In genomic region chr19:45420871-45421270, GRCh38 we compare ENCODE assay signal across 19 cellular contexts.
DNase-seq lines count a peak whose midpoint lies in the region; ATAC-seq and TF ChIP-seq lines count a peak whose summit lies in the region.
"Had no signal": no experiment of that assay in that cellular context is flagged by ENCODE, and none has a peak within 500 bp of the region (broad histone marks: within the 10 kb centered on the region; RNA-seq: fewer than 3 reads in every experiment).

No MANE protein-coding gene starts in this region.

- CTCF ChIA-PET in RWPE1 (lab: Yijun Ruan, JAX) = no interaction called here

- TF ChIP-seq CTCF in RWPE1 (conservative IDR thresholded peaks at IDR 0.05; ENCODE audit: low read depth) = no peak

- H3K4me1 Mint-ChIP-seq in activated naive CD8-positive, alpha-beta T cell (ENCODE audit: low read depth) = peaks cover 47% of the 10 kb centered on the region
- H3K4me1 Mint-ChIP-seq in activated naive CD8-positive, alpha-beta T cell treated with anti-CD3 and anti-CD28 coated beads, Interleukin-2, amount 50 U/mL, for 24 hours = peaks cover 57% of the 10 kb centered on the region
- peaks cover 37% of the 10 kb centered on the region for H3K4me1 Mint-ChIP-seq in central memory CD8-positive, alpha-beta T cell
- H3K4me1 Mint-ChIP-seq in stimulated activated naive B cell treated with anti-CD40 and anti-IgM and Interleukin-4, amounts not matched to agents 10 μg/mL and 1 μg/mL and 100 μg/mL, for 72 hours = peaks cover 50 to 73% of the 10 kb centered on the region in 2 donors

- no peaks in the 10 kb centered on the region for H3K9me3 Mint-ChIP-seq in activated naive CD8-positive, alpha-beta T cell (ENCODE audit: low read depth)
- H3K9me3 Mint-ChIP-seq in activated naive CD8-positive, alpha-beta T cell treated with anti-CD3 and anti-CD28 coated beads, Interleukin-2, amount 50 U/mL, for 24 hours = no peaks in the 10 kb centered on the region
- no peaks in the 10 kb centered on the region for H3K9me3 Mint-ChIP-seq in central memory CD8-positive, alpha-beta T cell
- no peaks in the 10 kb centered on the region for H3K9me3 Mint-ChIP-seq in stimulated activated naive B cell treated with anti-CD40 and anti-IgM and Interleukin-4, amounts not matched to agents 10 μg/mL and 1 μg/mL and 100 μg/mL, for 72 hours
- H3K9me3 Mint-ChIP-seq: CD4-positive, CD25-positive, alpha-beta regulatory T cell; T-helper 1 cell treated with Interleukin-12 subunit alpha and Interleukin-12 subunit beta and Interleukin-4 antibody, amounts not matched to agents 30 μg/mL and 1 μg/mL, for 36 hours had no signal

- no peak overlapping the region for H3K27ac Mint-ChIP-seq in activated naive CD8-positive, alpha-beta T cell
- H3K27ac Mint-ChIP-seq in activated naive CD8-positive, alpha-beta T cell treated with anti-CD3 and anti-CD28 coated beads, Interleukin-2, amount 50 U/mL, for 24 hours = no peak overlapping the region
- H3K27ac Mint-ChIP-seq in central memory CD8-positive, alpha-beta T cell (ENCODE audit: low read depth) = peak overlapping the region; percentile 53
- H3K27ac Mint-ChIP-seq in stimulated activated naive B cell treated with anti-CD40 and anti-IgM and Interleukin-4, amounts not matched to agents 10 μg/mL and 1 μg/mL and 100 μg/mL, for 72 hours = peak overlapping the region; percentile 65

- H3K4me3 Mint-ChIP-seq in activated naive CD8-positive, alpha-beta T cell = peak overlapping the region; percentile 42
- no peak overlapping the region for H3K4me3 Mint-ChIP-seq in activated naive CD8-positive, alpha-beta T cell treated with anti-CD3 and anti-CD28 coated beads, Interleukin-2, amount 50 U/mL, for 24 hours
- peak overlapping the region; percentile 36 for H3K4me3 Mint-ChIP-seq in central memory CD8-positive, alpha-beta T cell
- H3K4me3 Mint-ChIP-seq in stimulated activated naive B cell treated with anti-CD40 and anti-IgM and Interleukin-4, amounts not matched to agents 10 μg/mL and 1 μg/mL and 100 μg/mL, for 72 hours = peak overlapping the region; percentile 5 to 40
- H3K4me3 Mint-ChIP-seq: T-helper 1 cell treated with Interleukin-12 subunit alpha and Interleukin-12 subunit beta and Interleukin-4 antibody, amounts not matched to agents 30 μg/mL and 1 μg/mL, for 36 hours had no signal

- H3K36me3 Mint-ChIP-seq in activated naive CD8-positive, alpha-beta T cell = peaks cover 4% of the 10 kb centered on the region
- H3K36me3 Mint-ChIP-seq in activated naive CD8-positive, alpha-beta T cell treated with anti-CD3 and anti-CD28 coated beads, Interleukin-2, amount 50 U/mL, for 24 hours (ENCODE audit: low read depth) = peaks cover 9% of the 10 kb centered on the region
- H3K36me3 Mint-ChIP-seq in central memory CD8-positive, alpha-beta T cell (ENCODE audit: insufficient read depth) = peaks cover 25% of the 10 kb centered on the region
- H3K36me3 Mint-ChIP-seq in stimulated activated naive B cell treated with anti-CD40 and anti-IgM and Interleukin-4, amounts not matched to agents 10 μg/mL and 1 μg/mL and 100 μg/mL, for 72 hours = peaks cover 39 to 48% of the 10 kb centered on the region in 2 donors

- no peak for DNase-seq in activated naive CD8-positive, alpha-beta T cell treated with anti-CD3 and anti-CD28 coated beads, Interleukin-2, amount 50 U/mL, for 24 hours
- DNase-seq in RWPE1 (ENCODE audit: low spot score) (no peak), GDM1 (lab: John Stamatoyannopoulos, UW) (no peak)
- DNase-seq in central memory CD8-positive, alpha-beta T cell (ENCODE audit: low spot score in 2 of 2) = no peak
- no peak for DNase-seq in stimulated activated naive B cell treated with anti-CD40 and anti-IgM and Interleukin-4, amounts not matched to agents 10 μg/mL and 1 μg/mL and 100 μg/mL, for 72 hours
- DNase-seq in activated T-cell treated with anti-CD3 and anti-CD28 coated beads, Interleukin-2, amount 50 U/mL, for 48 hours = no peak
- DNase-seq: aorta; CD4-positive, CD25-positive, alpha-beta regulatory T cell; DMS153; effector CD8-positive, alpha-beta T cell; esophagus squamous epithelium; GF-D8; KG1; NCI-H187 treated with DMSO at 0.1 percent for 48 hours; Right ventricle myocardium superior had no signal

- no peaks in the 10 kb centered on the region for H3K27me3 Mint-ChIP-seq in activated naive CD8-positive, alpha-beta T cell
- no peaks in the 10 kb centered on the region for H3K27me3 Mint-ChIP-seq in activated naive CD8-positive, alpha-beta T cell treated with anti-CD3 and anti-CD28 coated beads, Interleukin-2, amount 50 U/mL, for 24 hours
- no peaks in the 10 kb centered on the region for H3K27me3 Mint-ChIP-seq in central memory CD8-positive, alpha-beta T cell
- H3K27me3 Mint-ChIP-seq in stimulated activated naive B cell treated with anti-CD40 and anti-IgM and Interleukin-4, amounts not matched to agents 10 μg/mL and 1 μg/mL and 100 μg/mL, for 72 hours = no peaks in the 10 kb centered on the region
- H3K27me3 Mint-ChIP-seq: CD4-positive, CD25-positive, alpha-beta regulatory T cell had no signal

- POLR2A ChIA-PET in RWPE1 (lab: Yijun Ruan, JAX; ENCODE audit: low non-redundant PET) = no interaction called here

- no peak for ATAC-seq in activated naive CD8-positive, alpha-beta T cell treated with anti-CD3 and anti-CD28 coated beads, Interleukin-2, amount 50 U/mL, for 24 hours
- ATAC-seq in central memory CD8-positive, alpha-beta T cell (replicated peaks; ENCODE audit: extremely low read depth, poor library complexity, severe bottlenecking) = no peak
- ATAC-seq in stimulated activated naive B cell treated with anti-CD40 and anti-IgM and Interleukin-4, amounts not matched to agents 10 μg/mL and 1 μg/mL and 100 μg/mL, for 72 hours (replicated peaks) = no peak
- ATAC-seq in SK-N-SH treated with all-trans-retinoic acid at 6 μM for 48 hours = no peak

- peak overlapping the region; percentile 100 for H3K27ac ChIP-seq in RWPE1
- H3K27ac ChIP-seq: esophagus squamous epithelium, VCaP had no signal

TF ChIP-seq in SK-N-SH treated with all-trans-retinoic acid at 6 μM for 48 hours, 23 proteins besides CTCF, POLR2A, EP300 and RAD21:
- no peak for TF ChIP-seq ESRRG (CRISPR knock-in tag; IDR thresholded peaks at IDR 0.05)

Comparison
In these comparisons a context has a peak if more than half of its experiments do, and no peak if none do; other contexts are left out.
1. H3K27ac Mint-ChIP-seq: peak in central memory CD8-positive, alpha-beta T cell (single experiment) and stimulated activated naive B cell treated with anti-CD40 and anti-IgM and Interleukin-4, amounts not matched to agents 10 μg/mL and 1 μg/mL and 100 μg/mL, for 72 hours (single experiment); none in activated naive CD8-positive, alpha-beta T cell (single experiment) and activated naive CD8-positive, alpha-beta T cell treated with anti-CD3 and anti-CD28 coated beads, Interleukin-2, amount 50 U/mL, for 24 hours (single experiment).